Comparison of ENCODE assay signal across 19 cellular contexts in the genomic region with DNA sequence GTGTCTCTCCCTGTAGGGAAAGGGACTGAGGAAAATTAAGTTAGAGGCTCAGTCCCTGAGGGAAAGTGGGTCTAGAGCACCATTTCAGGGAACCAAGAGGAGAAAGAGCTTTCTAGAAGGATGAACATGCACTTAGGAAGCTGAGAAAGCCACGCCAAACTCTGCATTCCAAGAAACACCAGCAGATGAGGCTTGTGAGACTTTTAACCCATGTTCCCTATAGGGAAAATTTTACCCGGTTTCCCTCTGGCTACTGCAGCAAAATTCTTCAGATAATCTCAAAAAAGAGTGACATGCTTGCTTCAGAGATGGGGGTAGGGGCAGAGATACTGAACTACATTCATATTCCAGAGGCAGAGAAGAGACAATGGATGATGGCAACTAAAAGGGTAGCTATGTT. TPM values are rescaled to one million over a fixed set of nuclear protein-coding genes. Genes with fewer than 3 reads are reported as not detected.
DNase-seq lines count a peak whose midpoint lies in the region; ATAC-seq and TF ChIP-seq lines count a peak whose summit lies in the region.
"Had no signal": no experiment of that assay in that cellular context is flagged by ENCODE, and none has a peak within 500 bp of the region (broad histone marks: within the 10 kb centered on the region; RNA-seq: fewer than 3 reads in every experiment).

No MANE protein-coding gene starts in this region.

- ATAC-seq in activated T-cell treated with anti-CD3 and anti-CD28 coated beads, Interleukin-2, amount 50 U/mL, for 4 hours: no peak
- ATAC-seq in GM18505 (IDR thresholded peaks at IDR 0.05; ENCODE audit: unreplicated experiment): no peak
- ATAC-seq: GM23338 had no signal

- H4K5ac ChIP-seq in mesendoderm (ENCODE audit: low read length): no peak overlapping the region

- no peak overlapping the region for H3K56ac ChIP-seq in mesendoderm (ENCODE audit: low read length)

- TF ChIP-seq EP300 in esophagus muscularis mucosa (IDR thresholded peaks at IDR 0.05): no peak

- H3K9ac ChIP-seq in stomach smooth muscle (ENCODE audit: low read length in 2 of 2): no peak overlapping the region
- no peak overlapping the region for H3K9ac ChIP-seq in mesendoderm (ENCODE audit: low read length)

- peaks cover 86% of the 10 kb centered on the region for H3K36me3 Mint-ChIP-seq in activated T-cell treated with anti-CD3 and anti-CD28 coated beads, Interleukin-2, amount 50 U/mL, for 24 hours (ENCODE audit: low read depth)
- H3K36me3 Mint-ChIP-seq in activated T-cell treated with anti-CD3 and anti-CD28 coated beads, Interleukin-2, amount 50 U/mL, for 4 hours (ENCODE audit: insufficient read depth): peaks cover 53% of the 10 kb centered on the region

- H3K4me1 Mint-ChIP-seq in activated T-cell treated with anti-CD3 and anti-CD28 coated beads, Interleukin-2, amount 50 U/mL, for 24 hours (ENCODE audit: low read depth): no peaks in the 10 kb centered on the region
- peaks cover 4% of the 10 kb centered on the region for H3K4me1 Mint-ChIP-seq in activated T-cell treated with anti-CD3 and anti-CD28 coated beads, Interleukin-2, amount 50 U/mL, for 4 hours (ENCODE audit: low read depth)
- H3K4me1 Mint-ChIP-seq: GM23338 had no signal

- peak overlapping the region; percentile 57 for H3K27ac Mint-ChIP-seq in activated T-cell treated with anti-CD3 and anti-CD28 coated beads, Interleukin-2, amount 50 U/mL, for 24 hours
- H3K27ac Mint-ChIP-seq: B cell, GM23338 had no signal

- DNase-seq in activated T-cell treated with anti-CD3 and anti-CD28 coated beads, Interleukin-2, amount 50 U/mL, for 24 hours: no peak
- no peak for DNase-seq in activated T-cell treated with anti-CD3 and anti-CD28 coated beads, Interleukin-2, amount 50 U/mL, for 4 hours
- no peak for DNase-seq in ascending aorta (ENCODE audit: low spot score in 2 of 2)
- no peak for DNase-seq in esophagus muscularis mucosa (ENCODE audit: extremely low spot score)
- DNase-seq in dermis blood vessel endothelial cell: no peak
- DNase-seq in mesendoderm: no peak
- DNase-seq: CD8-positive, alpha-beta memory T cell; COR-L47; DMS 273 treated with DMSO at 0.1 percent for 48 hours; DMS53; HCEC 1CT had no signal

- no peak overlapping the region for H3K4ac ChIP-seq in mesendoderm (ENCODE audit: low read depth, low read length)

- no peak overlapping the region for H3K18ac ChIP-seq in mesendoderm (ENCODE audit: low read length)

- intact Hi-C loops in ascending aorta (cut with DNase I): loop anchor here (10.0 kb wide), 1 partner anchor 239 kb away; no protein-coding TSS in a partner anchor
- intact Hi-C loops in esophagus muscularis mucosa (cut with DNase I): no loop called here

- no peak overlapping the region for H2AK5ac ChIP-seq in mesendoderm (ENCODE audit: low read length)

- H2BK15ac ChIP-seq in mesendoderm (replicated peaks; ENCODE audit: low read depth): no peak overlapping the region

- H3K27ac ChIP-seq in ascending aorta (peak overlapping the region; percentile 8 to 22), esophagus muscularis mucosa (replicated peaks in 1 of 4) (peak overlapping the region; percentile 29 to 99 (median 98)), stomach smooth muscle (ENCODE audit: low read length) (peak overlapping the region; percentile 49), mesendoderm (ENCODE audit: low read depth, low read length) (no peak overlapping the region)
- H3K27ac ChIP-seq: BLaER1 treated with 17β-estradiol and CSF1 and Interleukin-3, amounts not matched to agents 10 nM and 100 nM; HL-60 had no signal

- 76% methylated on average over 2 of the region's 2 CpGs for WGBS in esophagus muscularis mucosa
- WGBS in mesendoderm (ENCODE audit: extremely low coverage, insufficient coverage, low lambda C conversion rate): no CpG with 5 or more reads among the region's 2 CpGs

- no peak overlapping the region for H3K4me2 ChIP-seq in mesendoderm (ENCODE audit: low read length)
- H3K4me2 ChIP-seq: BLaER1 treated with 17β-estradiol and CSF1 and Interleukin-3, amounts not matched to agents 10 nM and 100 nM; GM23338 had no signal

- no peak for TF ChIP-seq CTCF in ascending aorta (IDR thresholded peaks at IDR 0.05)
- no peak for TF ChIP-seq CTCF in esophagus muscularis mucosa (IDR thresholded peaks at IDR 0.05)

- H4K8ac ChIP-seq in mesendoderm (ENCODE audit: low read depth, low read length): no peak overlapping the region

- peaks cover 27% of the 10 kb centered on the region for H3K79me1 ChIP-seq in mesendoderm (ENCODE audit: low read length)

- H3K36me3 ChIP-seq in ascending aorta (peaks cover 72 to 80% of the 10 kb centered on the region in 2 donors), esophagus muscularis mucosa (peaks cover 72 to 86% (median 77%) of the 10 kb centered on the region in 4 donors), stomach smooth muscle (ENCODE audit: control insufficient read depth in 2 of 2, insufficient read depth in 2 of 2, low read length in 2 of 2) (peaks cover 71 to 75% of the 10 kb centered on the region in 2 donors), mesendoderm (ENCODE audit: control insufficient read depth, insufficient read depth, low read length) (peaks cover 37% of the 10 kb centered on the region)

- peaks cover 4 to 18% of the 10 kb centered on the region in 2 donors for H3K4me1 ChIP-seq in ascending aorta
- H3K4me1 ChIP-seq in esophagus muscularis mucosa: peaks cover 21 to 40% (median 39%) of the 10 kb centered on the region in 4 donors
- H3K4me1 ChIP-seq in stomach smooth muscle (ENCODE audit: control insufficient read depth, insufficient read depth, low read length): peaks cover 33% of the 10 kb centered on the region
- H3K4me1 ChIP-seq in mesendoderm (ENCODE audit: control insufficient read depth, low read depth, low read length): peaks cover 12% of the 10 kb centered on the region

- TF ChIP-seq POLR2A in esophagus muscularis mucosa (IDR thresholded peaks at IDR 0.05; ENCODE audit: low read depth): no peak
- TF ChIP-seq POLR2A in GM18505 (IDR thresholded peaks at IDR 0.05; ENCODE audit: borderline replicate concordance, extremely low read depth, insufficient read depth, insufficient read length): no peak

- no peak overlapping the region for H3K23ac ChIP-seq in mesendoderm (ENCODE audit: low read length)

- H3K79me2 ChIP-seq in mesendoderm (ENCODE audit: control insufficient read depth, insufficient read depth, low read length): peaks cover 18% of the 10 kb centered on the region

- no peak overlapping the region for H2BK5ac ChIP-seq in mesendoderm (ENCODE audit: low read length)

- H3K4me3 Mint-ChIP-seq in activated T-cell treated with anti-CD3 and anti-CD28 coated beads, Interleukin-2, amount 50 U/mL, for 24 hours: no peak overlapping the region
- no peak overlapping the region for H3K4me3 Mint-ChIP-seq in activated T-cell treated with anti-CD3 and anti-CD28 coated beads, Interleukin-2, amount 50 U/mL, for 4 hours
- H3K4me3 Mint-ChIP-seq: B cell; CD8-positive, alpha-beta memory T cell; GM23338 had no signal

- H3K4me3 ChIP-seq in ascending aorta: no peak overlapping the region
- H3K4me3 ChIP-seq in esophagus muscularis mucosa: no peak overlapping the region
- no peak overlapping the region for H3K4me3 ChIP-seq in stomach smooth muscle (ENCODE audit: low read length in 2 of 2)
- no peak overlapping the region for H3K4me3 ChIP-seq in mesendoderm (ENCODE audit: low read length)
- H3K4me3 ChIP-seq: BLaER1 treated with 17β-estradiol and CSF1 and Interleukin-3, amounts not matched to agents 10 nM and 100 nM; GM23338 had no signal

- no peaks in the 10 kb centered on the region for H3K27me3 ChIP-seq in ascending aorta
- H3K27me3 ChIP-seq in esophagus muscularis mucosa: no peaks in the 10 kb centered on the region
- no peaks in the 10 kb centered on the region for H3K27me3 ChIP-seq in stomach smooth muscle (ENCODE audit: control insufficient read depth in 1 of 2, insufficient read depth in 2 of 2, low read length in 2 of 2)
- no peaks in the 10 kb centered on the region for H3K27me3 ChIP-seq in mesendoderm (ENCODE audit: insufficient read depth, low read length, poor library complexity)
- H3K27me3 ChIP-seq: BLaER1 treated with 17β-estradiol and CSF1 and Interleukin-3, amounts not matched to agents 10 nM and 100 nM had no signal

- H3K27me3 Mint-ChIP-seq in activated T-cell treated with anti-CD3 and anti-CD28 coated beads, Interleukin-2, amount 50 U/mL, for 24 hours: no peaks in the 10 kb centered on the region
- no peaks in the 10 kb centered on the region for H3K27me3 Mint-ChIP-seq in activated T-cell treated with anti-CD3 and anti-CD28 coated beads, Interleukin-2, amount 50 U/mL, for 4 hours (ENCODE audit: low read depth)
- H3K27me3 Mint-ChIP-seq: B cell; CD8-positive, alpha-beta memory T cell had no signal

- H3K9me3 ChIP-seq in ascending aorta (no peaks in the 10 kb centered on the region), esophagus muscularis mucosa (no peaks in the 10 kb centered on the region), stomach smooth muscle (ENCODE audit: control insufficient read depth in 2 of 2, low read length in 2 of 2) (no peaks in the 10 kb centered on the region)
- H3K9me3 ChIP-seq: BLaER1 treated with 17β-estradiol and CSF1 and Interleukin-3, amounts not matched to agents 10 nM and 100 nM had no signal

- H2BK120ac ChIP-seq in mesendoderm (ENCODE audit: low read depth, low read length): no peak overlapping the region

- H3K9me3 Mint-ChIP-seq in activated T-cell treated with anti-CD3 and anti-CD28 coated beads, Interleukin-2, amount 50 U/mL, for 24 hours: no peaks in the 10 kb centered on the region
- no peaks in the 10 kb centered on the region for H3K9me3 Mint-ChIP-seq in activated T-cell treated with anti-CD3 and anti-CD28 coated beads, Interleukin-2, amount 50 U/mL, for 4 hours
- H3K9me3 Mint-ChIP-seq: CD8-positive, alpha-beta memory T cell; GM23338 had no signal

RNA-seq across cellular contexts. Expression of a gene that starts 8.6 kb away (rescaled TPM):
- total RNA-seq in activated T-cell treated with anti-CD3 and anti-CD28 coated beads, Interleukin-2, amount 50 U/mL, for 4 hours: 100 to 1,000 TPM; 210 to 252 (median 230) TPM
- total RNA-seq in ascending aorta (735 TPM), esophagus muscularis mucosa (1,000 to 10,000 TPM in 3 of 4 donors, 100 to 1,000 TPM in 1; 934 to 1,435 (median 1,196) TPM), dermis blood vessel endothelial cell (250 and 670 TPM in 2 replicates)
- polyA plus RNA-seq in mesendoderm (2013, experiment 1 of 2): 27.1 TPM
- polyA plus RNA-seq in mesendoderm (2013, experiment 2 of 2): 27.7 TPM

RNA-seq across cellular contexts. Expression of a gene that starts 9.0 kb away (rescaled TPM):
- total RNA-seq in activated T-cell treated with anti-CD3 and anti-CD28 coated beads, Interleukin-2, amount 50 U/mL, for 4 hours: 10 to 100 TPM; 22.9 to 27.5 (median 23.6) TPM
- total RNA-seq in ascending aorta (48.3 TPM), esophagus muscularis mucosa (10 to 100 TPM; 65.6 to 97.3 (median 85.4) TPM), dermis blood vessel endothelial cell (57.5 and 66.5 TPM in 2 replicates)
- polyA plus RNA-seq in mesendoderm (2013, experiment 1 of 2): 19.8 TPM
- 19.8 TPM for polyA plus RNA-seq in mesendoderm (2013, experiment 2 of 2)

RNA-seq across cellular contexts. Expression of a gene that starts 25.6 kb away (rescaled TPM):
- 10 to 100 TPM; 29.9 to 34.8 (median 33.2) TPM for total RNA-seq in activated T-cell treated with anti-CD3 and anti-CD28 coated beads, Interleukin-2, amount 50 U/mL, for 4 hours
- total RNA-seq in ascending aorta (40.7 TPM), esophagus muscularis mucosa (10 to 100 TPM; 44.0 to 67.8 (median 55.5) TPM), dermis blood vessel endothelial cell (95.2 and 121 TPM in 2 replicates)
- polyA plus RNA-seq in mesendoderm (2013, experiment 1 of 2): 35.0 TPM
- polyA plus RNA-seq in mesendoderm (2013, experiment 2 of 2): 35.8 TPM

RNA-seq across cellular contexts. Expression of a gene that starts 25.7 kb away (rescaled TPM):
- total RNA-seq in activated T-cell treated with anti-CD3 and anti-CD28 coated beads, Interleukin-2, amount 50 U/mL, for 4 hours: 10 to 100 TPM; 14.3 to 15.3 (median 14.6) TPM
- 24.8 TPM for total RNA-seq in ascending aorta
- 10 to 100 TPM; 22.0 to 31.8 (median 26.8) TPM for total RNA-seq in esophagus muscularis mucosa
- 10.6 and 20.7 TPM in 2 replicates for total RNA-seq in dermis blood vessel endothelial cell
- 10.1 TPM for polyA plus RNA-seq in mesendoderm (2013, experiment 1 of 2)
- 10.0 TPM for polyA plus RNA-seq in mesendoderm (2013, experiment 2 of 2)

RNA-seq across cellular contexts. Expression of a gene that starts 30.6 kb away (rescaled TPM):
- total RNA-seq in activated T-cell treated with anti-CD3 and anti-CD28 coated beads, Interleukin-2, amount 50 U/mL, for 4 hours: 1 to 10 TPM in 1 of 3 donors, under 1 TPM in 2; 0.84 to 1.4 (median 0.86) TPM
- total RNA-seq in ascending aorta: not detected
- total RNA-seq in esophagus muscularis mucosa: 1 to 10 TPM in 1 of 4 donors, not detected in 3; 1.3 TPM
- 42.5 and 66.8 TPM in 2 replicates for total RNA-seq in dermis blood vessel endothelial cell
- 0.70 TPM for polyA plus RNA-seq in mesendoderm (2013, experiment 1 of 2)
- 0.85 TPM for polyA plus RNA-seq in mesendoderm (2013, experiment 2 of 2)
- total RNA-seq: A172, GM23338, HT1080 had no signal
- polyA plus RNA-seq: CD8-positive, alpha-beta memory T cell had no signal
